9 cellular contexts compared by ENCODE assay signal in genomic region chr9:27367175-27367798, GRCh38.
DNase-seq lines count a peak whose midpoint lies in the region; ATAC-seq, FAIRE-seq and TF ChIP-seq lines count a peak whose summit lies in the region.
"Had no signal": no experiment of that assay in that cellular context is flagged by ENCODE, and none has a peak within 500 bp of the region (broad histone marks: within the 10 kb centered on the region; RNA-seq: fewer than 3 reads in every experiment).

No MANE protein-coding gene starts in this region.

- peak; percentile 87 for FAIRE-seq in GM12878 (lab: Jason Lieb, UNC)

- no peak for TF ChIP-seq CTCF in GM12878 (IDR thresholded peaks at IDR 0.05 in 2 of 3, conservative IDR thresholded peaks at IDR 0.05 in 1 of 3; ENCODE audit: control insufficient read depth in 2 of 3, extremely low read depth in 1 of 3, insufficient read depth in 1 of 3, low read depth in 3 of 3, low read length in 3 of 3)

- peaks cover 0 to 8% (median 7%) of the 10 kb centered on the region in 5 donors for H3K27me3 Mint-ChIP-seq in naive thymus-derived CD4-positive, alpha-beta T cell

- H2AFZ ChIP-seq in GM12878 (ENCODE audit: control insufficient read depth, low read depth, low read length): no peak overlapping the region

- CTCF ChIA-PET in GM12878 (lab: Yijun Ruan, JAX): interaction anchor here (0.6 to 3.3 kb wide), 11 partner anchors 8 to 643 kb away, joined by 3 to 23 read pairs (median 6); partner anchors contain the start of gene MOB3B
- CTCF ChIA-PET in naive thymus-derived CD4-positive, alpha-beta T cell (lab: Charles Lee): no interaction called here

- peak overlapping the region in 2 of 10 donors; percentile 24 to 81 for H3K4me3 Mint-ChIP-seq in naive thymus-derived CD4-positive, alpha-beta T cell

- no peaks in the 10 kb centered on the region for H3K27me3 ChIP-seq in GM12878 (replicated peaks in 1 of 2; ENCODE audit: control insufficient read depth in 2 of 2, insufficient read depth in 2 of 2, low read length in 1 of 2)
- H3K27me3 ChIP-seq in naive thymus-derived CD4-positive, alpha-beta T cell (ENCODE audit: control insufficient read depth in 2 of 2, insufficient read depth in 2 of 2, low read length in 2 of 2): peaks cover 0 to 3% of the 10 kb centered on the region in 2 donors

- H3K4me1 ChIP-seq in GM12878 (ENCODE audit: control insufficient read depth, insufficient read depth, low read length): peaks cover 40% of the 10 kb centered on the region
- peaks cover 0 to 18% of the 10 kb centered on the region in 2 donors for H3K4me1 ChIP-seq in naive thymus-derived CD4-positive, alpha-beta T cell (ENCODE audit: control insufficient read depth in 2 of 2, insufficient read depth in 2 of 2, low read length in 2 of 2)

- peak overlapping the region; percentile 77 for H3K4me2 ChIP-seq in GM12878 (ENCODE audit: control insufficient read depth, insufficient read depth)

- SMC1A ChIA-PET in GM12878 (lab: Charles Lee; ENCODE audit: uncharacterized antibody, unreplicated experiment): interaction anchor here (0.7 to 6.9 kb wide), 22 partner anchors 10 to 440 kb away, joined by 3 to 64 read pairs (median 4); partner anchors contain the start of genes IFNK and MOB3B

- RAD21 ChIA-PET in GM12878 (lab: Charles Lee; ENCODE audit: unreplicated experiment): interaction anchor here (0.7 to 4.5 kb wide), 15 partner anchors 10 to 179 kb away, joined by 3 to 35 read pairs (median 3); partner anchors contain the start of gene MOB3B

- peak overlapping the region; percentile 20; the same call in 1 of the 2 replicates for H3K9ac ChIP-seq in GM12878 (ENCODE audit: control insufficient read depth, insufficient read depth, low read length)

- BruUV-seq in GM12878 (replicated peaks; lab: Mats Ljungman, UMichigan): no TSS peak

- POLR2A ChIA-PET in GM12878 (lab: Charles Lee): interaction anchor here (0.8 to 3.7 kb wide), 7 partner anchors 9 to 166 kb away, joined by 3 to 25 read pairs (median 3); no protein-coding TSS in a partner anchor
- POLR2A ChIA-PET in naive thymus-derived CD4-positive, alpha-beta T cell (lab: Charles Lee): no interaction called here

- DNase-seq in GM12878 (ENCODE audit: low read depth, low spot score): peak; percentile 64
- DNase-seq in COLO829 (ENCODE audit: low spot score): no peak
- no peak for DNase-seq in NCI-H1105 (lab: John Stamatoyannopoulos, UW)
- no peak for DNase-seq in naive thymus-derived CD4-positive, alpha-beta T cell
- no peak for DNase-seq in NCI-H82 treated with DMSO at 0.1 percent for 48 hours (lab: John Stamatoyannopoulos, UW; ENCODE audit: unreplicated experiment)
- DNase-seq: NCI-H146 had no signal

- peaks cover 2% of the 10 kb centered on the region; the same call in 1 of the 3 replicates for H3K9me3 ChIP-seq in GM12878 (replicated peaks; ENCODE audit: control insufficient read depth, insufficient read depth, low read length)
- H3K9me3 ChIP-seq in naive thymus-derived CD4-positive, alpha-beta T cell (ENCODE audit: control insufficient read depth in 2 of 3, low read length in 3 of 3): no peaks in the 10 kb centered on the region

- peaks cover 0 to 5% (median under 1%) of the 10 kb centered on the region in 5 donors for H3K36me3 Mint-ChIP-seq in naive thymus-derived CD4-positive, alpha-beta T cell

- ATAC-seq in GM19397 (IDR thresholded peaks at IDR 0.05; ENCODE audit: unreplicated experiment) (peak; percentile 66), HG03097 (IDR thresholded peaks at IDR 0.05; ENCODE audit: low FRiP score, unreplicated experiment) (peak; percentile 74), GM12878 (peak; percentile 82)
- ATAC-seq in naive thymus-derived CD4-positive, alpha-beta T cell: no peak

- WGBS in GM12878 (ENCODE audit: insufficient coverage, insufficient replicate concordance, low lambda C conversion rate, missing lambda C conversion rate): 28% methylated on average over 6 of the region's 6 CpGs

- H3K79me2 ChIP-seq in GM12878 (ENCODE audit: control insufficient read depth, insufficient read depth, low read length): no peaks in the 10 kb centered on the region

- H3K27ac Mint-ChIP-seq in naive thymus-derived CD4-positive, alpha-beta T cell: peak overlapping the region in 1 of 9 donors; percentile 76

- no peaks in the 10 kb centered on the region for H3K36me3 ChIP-seq in GM12878 (ENCODE audit: control insufficient read depth in 2 of 2, insufficient read depth in 2 of 2, low read length in 1 of 2)
- no peaks in the 10 kb centered on the region for H3K36me3 ChIP-seq in naive thymus-derived CD4-positive, alpha-beta T cell (ENCODE audit: control insufficient read depth in 2 of 3, insufficient read depth in 3 of 3, low read length in 3 of 3)

- 0 out of 4 replicates have a peak, but pooled peaks of 1 of the 2 experiments have one; percentile 38 for TF ChIP-seq EP300 in GM12878 (IDR thresholded peaks at IDR 0.05; ENCODE audit: borderline replicate concordance in 1 of 2, control insufficient read depth in 1 of 2, low read depth in 2 of 2, low read length in 2 of 2)

- TF ChIP-seq RAD21 in GM12878 (IDR thresholded peaks at IDR 0.05; ENCODE audit: insufficient read depth, low read depth, low read length): no peak

- H3K4me3 ChIP-seq in GM08714 (ENCODE audit: low read length) (peak overlapping the region; percentile 46; the same call in 1 of the 2 replicates), GM12878 (peak overlapping the region; percentile 51; the same call in 1 of the 2 replicates)
- H3K4me3 ChIP-seq in naive thymus-derived CD4-positive, alpha-beta T cell (ENCODE audit: low read length): no peak overlapping the region

- intact Hi-C loops in GM12878 (cut with micrococcal nuclease; ENCODE audit: unreplicated experiment): loop anchor here (1.0 to 5.0 kb wide), 3 partner anchors 10 to 80 kb away; no protein-coding TSS in a partner anchor
- intact Hi-C loops in naive thymus-derived CD4-positive, alpha-beta T cell (cut with micrococcal nuclease): loop anchor here in 1 of 2 donors (2.0 kb wide), 1 partner anchor 34 kb away; no protein-coding TSS in a partner anchor

- in situ Hi-C loops in GM12878 (cut with MboI): no loop called here

- H4K20me1 ChIP-seq in GM12878 (ENCODE audit: control insufficient read depth, insufficient read depth): no peaks in the 10 kb centered on the region

- no peak for TF ChIP-seq POLR2A in GM12878 (IDR thresholded peaks at IDR 0.05; ENCODE audit: low read depth, low read length)

- no peaks in the 10 kb centered on the region for H3K9me3 Mint-ChIP-seq in naive thymus-derived CD4-positive, alpha-beta T cell

- peaks cover 20 to 50% (median 26%) of the 10 kb centered on the region in 7 donors for H3K4me1 Mint-ChIP-seq in naive thymus-derived CD4-positive, alpha-beta T cell

- H3K27ac ChIP-seq in GM12878 (ENCODE audit: control insufficient read depth, insufficient read depth): peak overlapping the region; percentile 71
- H3K27ac ChIP-seq in naive thymus-derived CD4-positive, alpha-beta T cell (ENCODE audit: low read depth, low read length): no peak overlapping the region

TF ChIP-seq in GM12878, 131 proteins besides CTCF, POLR2A, EP300 and RAD21 (continues in another document):
- TF ChIP-seq SUPT20H (IDR thresholded peaks at IDR 0.05; ENCODE audit: borderline replicate concordance, control insufficient read depth, low read depth, low read length) (no peak), RCOR1 (conservative IDR thresholded peaks at IDR 0.05; ENCODE audit: low read depth, low read length) (no peak), NBN (IDR thresholded peaks at IDR 0.05) (0 out of 2 replicates have a peak, but pooled peaks have one; percentile 22), DPF2 (IDR thresholded peaks at IDR 0.05) (peak; percentile 81; the same call in 1 of the 2 replicates), EED (IDR thresholded peaks at IDR 0.05; ENCODE audit: low read depth) (peak; percentile 77), SMARCA5 (IDR thresholded peaks at IDR 0.05) (0 out of 2 replicates have a peak, but pooled peaks have one; percentile 6), ZBTB33 (IDR thresholded peaks at IDR 0.05) (no peak), ZNF24 (IDR thresholded peaks at IDR 0.05) (0 out of 2 replicates have a peak, but pooled peaks have one; percentile 20), POU2F2 (IDR thresholded peaks at IDR 0.05; ENCODE audit: borderline replicate concordance, low read depth, low read length) (peak; percentile 92; the same call in 2 of the 3 replicates), IKZF2 (IDR thresholded peaks at IDR 0.05) (peak; percentile 92 to 94), ETV6 (conservative IDR thresholded peaks at IDR 0.05 in 1 of 2, IDR thresholded peaks at IDR 0.05 in 1 of 2; ENCODE audit: borderline replicate concordance in 1 of 2, low read depth in 1 of 2) (peak in 1 of 2 experiments; percentile 63; a peak in 1 of 4 replicates), ATF2 (IDR thresholded peaks at IDR 0.05; ENCODE audit: low read length) (peak; percentile 48; the same call in 1 of the 2 replicates), SPI1 (IDR thresholded peaks at IDR 0.05; ENCODE audit: borderline replicate concordance, insufficient read depth, low read depth, low read length) (peak; percentile 50; the same call in 1 of the 2 replicates)
